Comparison of ENCODE assay signal across 30 cellular contexts in genomic region chr4:125020089-125021034, GRCh38.
"Had no signal": no experiment of that assay in that cellular context is flagged by ENCODE, and none has a peak within 500 bp of the region (broad histone marks: within the 10 kb centered on the region; RNA-seq: fewer than 3 reads in every experiment).

No MANE protein-coding gene starts in this region.

- H3K27me3 Mint-ChIP-seq: activated CD4-positive, alpha-beta memory T cell treated with anti-CD3 and anti-CD28 coated beads, Interleukin-2, amount 10 ng/mL, durations not matched to agents 7 days and 5 days; activated CD4-positive, alpha-beta T cell treated with anti-CD3 and anti-CD28 coated beads, Interleukin-2, amount 10 ng/mL, durations not matched to agents 24 days and 14 days; activated naive CD4-positive, alpha-beta T cell treated with anti-CD3 and anti-CD28 coated beads, Interleukin-2, amount 10 ng/mL, durations not matched to agents 7 days and 5 days; activated naive CD8-positive, alpha-beta T cell treated with anti-CD3 and anti-CD28 coated beads, Interleukin-2, amount 10 ng/mL, durations not matched to agents 7 days and 5 days; activated T-cell treated with anti-CD3 and anti-CD28 coated beads, Interleukin-2, amount 50 U/mL, for 24 hours; natural killer cell treated with Interleukin-12 subunit alpha and Interleukin-12 subunit beta and Interleukin-15 and Interleukin-18, amount 100 ng/mL, for 72 hours had no signal

- DNase-seq: activated CD4-positive, alpha-beta memory T cell treated with anti-CD3 and anti-CD28 coated beads, Interleukin-2, amount 10 ng/mL, durations not matched to agents 7 days and 5 days; activated CD4-positive, alpha-beta T cell treated with anti-CD3 and anti-CD28 coated beads, Interleukin-2, amount 10 ng/mL, durations not matched to agents 24 days and 14 days; activated CD4-positive, CD25-positive, alpha-beta regulatory T cell treated with anti-CD3 and anti-CD28 coated beads, Interleukin-2, amount 50 U/mL, for 72 hours; activated CD8-positive, alpha-beta memory T cell treated with anti-CD3 and anti-CD28 coated beads, Interleukin-2, amount 50 U/mL, for 48 hours; activated gamma-delta T cell; activated naive CD4-positive, alpha-beta T cell treated with anti-CD3 and anti-CD28 coated beads, Interleukin-2, amount 10 ng/mL, durations not matched to agents 7 days and 5 days; activated naive CD8-positive, alpha-beta T cell treated with anti-CD3 and anti-CD28 coated beads, Interleukin-2, amount 10 ng/mL, durations not matched to agents 7 days and 5 days; activated T-cell treated with anti-CD3 and anti-CD28 coated beads, Interleukin-2, amount 50 U/mL, for 24 hours; brain microvascular endothelial cell; caudate nucleus; endodermal cell; foreskin keratinocyte; heart right ventricle; islet precursor cell; left ventricle myocardium superior; mucosa of descending colon; ovary; stimulated activated CD4-positive, alpha-beta T cell treated with anti-CD3 and anti-CD28 coated beads, Interleukin-15, amount 100 ng/mL, for 24 hours; stimulated activated CD4-positive, alpha-beta T cell treated with anti-CD3 and anti-CD28 coated beads, Interleukin-2, amount 100 ng/mL, for 24 hours; stimulated activated naive CD4-positive, alpha-beta T cell; T-helper 1 cell; testis; transverse colon had no signal

- ATAC-seq: foreskin keratinocyte; heart right ventricle; left ventricle myocardium superior; mucosa of descending colon; natural killer cell treated with Interleukin-12 subunit alpha and Interleukin-12 subunit beta and Interleukin-15 and Interleukin-18, amount 100 ng/mL, for 72 hours; right cardiac atrium had no signal

- H3K27ac Mint-ChIP-seq: activated CD4-positive, alpha-beta memory T cell treated with anti-CD3 and anti-CD28 coated beads, Interleukin-2, amount 10 ng/mL, durations not matched to agents 7 days and 5 days; activated CD4-positive, alpha-beta T cell treated with anti-CD3 and anti-CD28 coated beads, Interleukin-2, amount 10 ng/mL, durations not matched to agents 24 days and 14 days; activated naive CD4-positive, alpha-beta T cell treated with anti-CD3 and anti-CD28 coated beads, Interleukin-2, amount 10 ng/mL, durations not matched to agents 7 days and 5 days; activated naive CD8-positive, alpha-beta T cell treated with anti-CD3 and anti-CD28 coated beads, Interleukin-2, amount 10 ng/mL, durations not matched to agents 7 days and 5 days; activated T-cell treated with anti-CD3 and anti-CD28 coated beads, Interleukin-2, amount 50 U/mL, for 24 hours; endodermal cell; natural killer cell treated with Interleukin-12 subunit alpha and Interleukin-12 subunit beta and Interleukin-15 and Interleukin-18, amount 100 ng/mL, for 72 hours; T-helper 2 cell treated with Interferon-gamma antibody and Interleukin-4, amounts not matched to agents 5 μg/mL and 100 μg/mL, for 36 hours had no signal

- H3K9me3 Mint-ChIP-seq: activated CD4-positive, alpha-beta memory T cell treated with anti-CD3 and anti-CD28 coated beads, Interleukin-2, amount 10 ng/mL, durations not matched to agents 7 days and 5 days; activated CD4-positive, alpha-beta T cell treated with anti-CD3 and anti-CD28 coated beads, Interleukin-2, amount 10 ng/mL, durations not matched to agents 24 days and 14 days had no signal

- H3K4me1 ChIP-seq: ascending aorta, esophagus muscularis mucosa, foreskin keratinocyte, testis, transverse colon had no signal

- H3K4me1 Mint-ChIP-seq: activated CD4-positive, alpha-beta memory T cell treated with anti-CD3 and anti-CD28 coated beads, Interleukin-2, amount 10 ng/mL, durations not matched to agents 7 days and 5 days; activated CD4-positive, alpha-beta T cell treated with anti-CD3 and anti-CD28 coated beads, Interleukin-2, amount 10 ng/mL, durations not matched to agents 24 days and 14 days; activated naive CD4-positive, alpha-beta T cell treated with anti-CD3 and anti-CD28 coated beads, Interleukin-2, amount 10 ng/mL, durations not matched to agents 7 days and 5 days; activated naive CD8-positive, alpha-beta T cell treated with anti-CD3 and anti-CD28 coated beads, Interleukin-2, amount 10 ng/mL, durations not matched to agents 7 days and 5 days; endodermal cell had no signal

- FAIRE-seq: urothelium cell line had no signal

- H3K9me3 ChIP-seq: ascending aorta, esophagus muscularis mucosa, mucosa of descending colon, neutrophil, ovary, testis, transverse colon had no signal

- H3K4me3 ChIP-seq: ascending aorta, esophagus muscularis mucosa, heart right ventricle, mucosa of descending colon, ovary, testis, transverse colon had no signal

- H3K36me3 ChIP-seq: ascending aorta, brain microvascular endothelial cell, esophagus muscularis mucosa, heart right ventricle, neutrophil, ovary, transverse colon had no signal

- H3K36me3 Mint-ChIP-seq: activated naive CD4-positive, alpha-beta T cell treated with anti-CD3 and anti-CD28 coated beads, Interleukin-2, amount 10 ng/mL, durations not matched to agents 7 days and 5 days; activated naive CD8-positive, alpha-beta T cell treated with anti-CD3 and anti-CD28 coated beads, Interleukin-2, amount 10 ng/mL, durations not matched to agents 7 days and 5 days; natural killer cell treated with Interleukin-12 subunit alpha and Interleukin-12 subunit beta and Interleukin-15 and Interleukin-18, amount 100 ng/mL, for 72 hours had no signal

- H3K27ac ChIP-seq: ascending aorta, brain microvascular endothelial cell, esophagus muscularis mucosa, foreskin keratinocyte, heart right ventricle, neutrophil, ovary, testis, transverse colon had no signal

- H3K27me3 ChIP-seq: ascending aorta, brain microvascular endothelial cell, esophagus muscularis mucosa, foreskin keratinocyte, heart right ventricle, neutrophil, ovary, testis, transverse colon had no signal

- H3K4me3 Mint-ChIP-seq: activated CD4-positive, alpha-beta memory T cell treated with anti-CD3 and anti-CD28 coated beads, Interleukin-2, amount 10 ng/mL, durations not matched to agents 7 days and 5 days; activated CD4-positive, alpha-beta T cell treated with anti-CD3 and anti-CD28 coated beads, Interleukin-2, amount 10 ng/mL, durations not matched to agents 24 days and 14 days; activated naive CD4-positive, alpha-beta T cell treated with anti-CD3 and anti-CD28 coated beads, Interleukin-2, amount 10 ng/mL, durations not matched to agents 7 days and 5 days; activated naive CD8-positive, alpha-beta T cell treated with anti-CD3 and anti-CD28 coated beads, Interleukin-2, amount 10 ng/mL, durations not matched to agents 7 days and 5 days; activated T-cell treated with anti-CD3 and anti-CD28 coated beads, Interleukin-2, amount 50 U/mL, for 24 hours; endodermal cell; natural killer cell treated with Interleukin-12 subunit alpha and Interleukin-12 subunit beta and Interleukin-15 and Interleukin-18, amount 100 ng/mL, for 72 hours; T-helper 2 cell treated with Interferon-gamma antibody and Interleukin-4, amounts not matched to agents 5 μg/mL and 100 μg/mL, for 36 hours had no signal
